ENCODE assay signal across 8 cellular contexts in genomic region chr1:120087959-120088358, GRCh38. TPM values are rescaled to one million over a fixed set of nuclear protein-coding genes. Genes with fewer than 3 reads are reported as not detected.
DNase-seq lines count a peak whose midpoint lies in the region; ATAC-seq and TF ChIP-seq lines count a peak whose summit lies in the region.
"Not testable (repeated sequence)": the region's sequence is repeated elsewhere in the genome, so short reads cannot be mapped to it uniquely, and the experiment has no call there.

No MANE protein-coding gene starts in this region.

- H3K36me3 ChIP-seq in mucosa of descending colon (ENCODE audit: low read depth), result not testable (repeated sequence)

- intact Hi-C loops in CD14-positive monocyte (cut with micrococcal nuclease); mucosa of descending colon (cut with DNase I, micrococcal nuclease): not testable (repeated sequence)

- H3K4me1 Mint-ChIP-seq in CD14-positive monocyte (peaks cover 18% of the 10 kb centered on the region), HFFc6 (ENCODE audit: low read depth) (peaks cover 21% of the 10 kb centered on the region)

- H3K4me3 ChIP-seq in epithelial cell of esophagus (ENCODE audit: low read length); mucosa of descending colon: not testable (repeated sequence)

- H3K27ac Mint-ChIP-seq in CD14-positive monocyte, result not testable (repeated sequence)
- H3K27ac Mint-ChIP-seq in HFFc6, result peak overlapping the region; percentile 74

- not testable (repeated sequence) for H3K4me3 Mint-ChIP-seq in CD14-positive monocyte, HFFc6

- not testable (repeated sequence) for H3K4me1 ChIP-seq in mucosa of descending colon (ENCODE audit: low read depth)

- not testable (repeated sequence) for H3K9me3 Mint-ChIP-seq in CD14-positive monocyte, HFFc6

- not testable (repeated sequence) for H3K27me3 Mint-ChIP-seq in CD14-positive monocyte (ENCODE audit: low read depth in 3 of 3); HFFc6 (ENCODE audit: insufficient read depth)

- not testable (repeated sequence) for TF ChIP-seq CTCF in CD14-positive monocyte (IDR thresholded peaks at IDR 0.05); HFFc6 (IDR thresholded peaks at IDR 0.05); epithelial cell of esophagus (IDR thresholded peaks at IDR 0.05; ENCODE audit: insufficient read depth, low read depth, low read length, missing control alignments); mucosa of descending colon (IDR thresholded peaks at IDR 0.05)

- not testable (repeated sequence) for H3K36me3 Mint-ChIP-seq in CD14-positive monocyte; HFFc6 (ENCODE audit: low read depth)

- peak; percentile 18 for ATAC-seq in mucosa of descending colon

- peak; percentile 70 for DNase-seq in CD14-positive monocyte (ENCODE audit: low spot score)
- peak; percentile 82 for DNase-seq in HFFc6
- peak; percentile 89 for DNase-seq in RKO (ENCODE audit: low spot score)
- DNase-seq in activated CD4-positive, alpha-beta T cell treated with anti-CD3 and anti-CD28 coated beads, Interleukin-2, amount 50 U/mL, for 1 hour, result peak; percentile 13
- peak; percentile 19 for DNase-seq in activated gamma-delta T cell treated with anti-CD3 and anti-CD28 coated beads, Interleukin-2, amount 50 U/mL, for 16 hours (ENCODE audit: low read depth)
- DNase-seq in epithelial cell of esophagus (ENCODE audit: low read depth), result peak; percentile 87
- not testable (repeated sequence) for DNase-seq in mucosa of descending colon
- DNase-seq in stimulated activated CD4-positive, alpha-beta T cell treated with anti-CD3 and anti-CD28 coated beads, TNF-alpha, amount 100 ng/mL, for 4 hours (ENCODE audit: low read depth in 3 of 3), result peak in 2 of 3 experiments; percentile 26 to 28

- not testable (repeated sequence) for H3K9me3 ChIP-seq in mucosa of descending colon

RNA-seq across cellular contexts. Expression of gene NOTCH2, which starts 18.5 kb away (rescaled TPM):
- 10 to 100 TPM; 47.3 to 86.6 TPM for polyA plus RNA-seq in CD14-positive monocyte
- 100 to 1,000 TPM; 122 to 147 (median 134) TPM for total RNA-seq in HFFc6 (2021; fragmentation: NEBNext Ultra II Directional; extraction: Animal tissue kit (Norgen Biotek cat#: 25700))
- 10 to 100 TPM; 57.7 to 99.3 (median 60.8) TPM for total RNA-seq in mucosa of descending colon
